8 cellular contexts compared by ENCODE assay signal in the genomic region with DNA sequence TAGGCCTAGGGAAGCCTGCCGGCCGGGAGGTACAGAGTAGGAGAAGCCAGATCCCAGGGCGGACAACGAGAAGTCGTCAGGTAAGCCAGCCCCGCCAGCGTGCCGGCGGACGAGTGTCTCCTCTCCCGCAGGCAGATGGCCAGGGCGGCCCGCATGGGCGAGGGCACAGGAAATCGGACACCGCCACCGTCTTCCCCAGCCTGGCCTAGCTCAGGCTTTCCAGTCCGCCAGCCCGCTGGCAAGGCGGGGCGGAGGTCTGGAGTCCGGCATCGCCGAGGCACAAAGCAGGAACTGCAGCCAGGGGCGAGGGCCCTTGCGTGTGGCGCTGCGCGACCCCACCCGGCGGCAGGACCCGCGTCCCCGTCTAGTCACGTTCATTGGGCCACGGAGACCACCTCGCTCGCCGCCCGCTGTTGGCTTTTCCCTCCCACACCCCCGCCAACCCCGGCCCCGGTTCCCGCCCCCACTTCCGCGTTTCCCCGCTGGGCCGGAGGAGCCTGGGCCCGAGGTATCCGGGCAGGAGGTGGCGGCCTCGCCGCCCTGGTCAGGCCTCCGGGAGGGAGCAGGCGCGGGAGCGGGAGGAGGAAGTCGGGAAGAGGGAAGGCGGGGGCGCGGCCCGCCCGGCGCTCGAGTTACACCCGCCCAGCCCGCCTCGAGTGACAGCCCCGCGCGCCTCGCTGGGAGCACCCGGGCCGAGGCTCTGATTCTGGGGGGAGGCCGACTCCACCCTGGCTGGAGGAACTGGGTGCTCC. TPM values are rescaled to one million over a fixed set of nuclear protein-coding genes. Genes with fewer than 3 reads are reported as not detected.
DNase-seq lines count a peak whose midpoint lies in the region; ATAC-seq and TF ChIP-seq lines count a peak whose summit lies in the region.

Gene GPD2 (plus strand): TSS at position 655 of the 752 bp plus-strand sequence. CDS start 39,727 bp downstream, outside the sequence.

- H3K79me2 ChIP-seq in mammary epithelial cell (ENCODE audit: insufficient read depth, low read length) (peaks cover 37% of the 10 kb centered on the region), smooth muscle cell (ENCODE audit: low read depth) (peaks cover 27% of the 10 kb centered on the region)

- no peaks in the 10 kb centered on the region for H3F3A ChIP-seq in smooth muscle cell (ENCODE audit: low read depth)

- WGBS in mammary epithelial cell (ENCODE audit: low coverage, missing lambda C conversion rate): 0% methylated on average over 9 of the region's 75 CpGs
- 1% methylated on average over 43 of the region's 75 CpGs for WGBS in smooth muscle cell (ENCODE audit: low lambda C conversion rate)

- H3K9me3 ChIP-seq in mammary epithelial cell (replicated peaks; ENCODE audit: insufficient read depth, low read length) (peaks cover 3% of the 10 kb centered on the region), smooth muscle cell (replicated peaks; ENCODE audit: low read depth) (no peaks in the 10 kb centered on the region)

- CTCF ChIA-PET in mammary epithelial cell (lab: Charles Lee; ENCODE audit: low non-redundant PET): no interaction called here

- H3K36me3 ChIP-seq in mammary epithelial cell (ENCODE audit: insufficient read depth, low read length) (no peaks in the 10 kb centered on the region), smooth muscle cell (ENCODE audit: low read depth) (no peaks in the 10 kb centered on the region)

- H4K20me1 ChIP-seq in mammary epithelial cell (ENCODE audit: insufficient read depth, low read length) (no peaks in the 10 kb centered on the region), smooth muscle cell (ENCODE audit: low read depth) (no peaks in the 10 kb centered on the region)

- peaks cover 39% of the 10 kb centered on the region for H3K4me1 ChIP-seq in mammary epithelial cell (ENCODE audit: insufficient read depth, low read length)
- H3K4me1 ChIP-seq in smooth muscle cell (ENCODE audit: low read depth): peaks cover 27% of the 10 kb centered on the region

- dilution Hi-C loops in mammary epithelial cell (cut with HindIII; ENCODE audit: low sequenced_read_pairs): loop anchor here (25.0 kb wide), 1 partner anchor 801 kb away; no protein-coding TSS in a partner anchor

- peak; percentile 66 to 83 for DNase-seq in NCI-H2081 (lab: John Stamatoyannopoulos, UW)
- DNase-seq in NCI-H2081 treated with DMSO at 0.1 percent for 48 hours (lab: John Stamatoyannopoulos, UW): no peak
- peak; percentile 85 for DNase-seq in NCI-H2029 (lab: John Stamatoyannopoulos, UW)
- peak; percentile 61 for DNase-seq in mammary epithelial cell
- peak; percentile 89 for DNase-seq in iPS-NIHi7 (ENCODE audit: extremely low spot score)
- peak; percentile 67 for DNase-seq in smooth muscle cell (lab: John Stamatoyannopoulos, UW; ENCODE audit: unreplicated experiment)

- peak within 1 kb of the TSS; percentile 90 for H3K27ac ChIP-seq in mammary epithelial cell (ENCODE audit: insufficient read depth, low read depth, low read length)
- H3K27ac ChIP-seq in smooth muscle cell (ENCODE audit: low read depth): peak within 1 kb of the TSS; percentile 93

- H3K9ac ChIP-seq in mammary epithelial cell (ENCODE audit: insufficient read depth, low read length) (peak within 1 kb of the TSS; percentile 94), smooth muscle cell (ENCODE audit: low read depth) (peak within 1 kb of the TSS; percentile 90)

- ATAC-seq in HG02840 (IDR thresholded peaks at IDR 0.05; ENCODE audit: low FRiP score, unreplicated experiment): peak; percentile 56

- intact Hi-C loops in mammary epithelial cell (cut with micrococcal nuclease): loop anchor here (5.0 kb wide), 2 partner anchors 41 to 151 kb away; no protein-coding TSS in a partner anchor

- TF ChIP-seq CTCF in WI38 (IDR thresholded peaks at IDR 0.05; ENCODE audit: low read depth, low read length): no peak
- no peak for TF ChIP-seq CTCF in mammary epithelial cell (conservative IDR thresholded peaks at IDR 0.05 in 1 of 2, IDR thresholded peaks at IDR 0.05 in 1 of 2; ENCODE audit: extremely low read depth in 1 of 2, insufficient read depth in 1 of 2, low read depth in 1 of 2, low read length in 2 of 2)
- no peak for TF ChIP-seq CTCF in smooth muscle cell (IDR thresholded peaks at IDR 0.05; ENCODE audit: borderline replicate concordance, insufficient read depth, poor library complexity, severe bottlenecking)

- H3K4me3 ChIP-seq in WI38 (ENCODE audit: low read depth, low read length) (peak within 1 kb of the TSS; percentile 65), mammary epithelial cell (replicated peaks in 1 of 3; ENCODE audit: insufficient read depth in 1 of 3, low read depth in 2 of 3, low read length in 3 of 3) (peak within 1 kb of the TSS; percentile 63 to 85 (median 65)), smooth muscle cell (peak within 1 kb of the TSS; percentile 76)

- BruUV-seq in mammary epithelial cell (replicated peaks; lab: Mats Ljungman, UMichigan): TSS peak; percentile 31

- peak within 1 kb of the TSS; percentile 93 for H2AFZ ChIP-seq in mammary epithelial cell (ENCODE audit: low read depth, low read length)
- peak within 1 kb of the TSS; percentile 84 for H2AFZ ChIP-seq in smooth muscle cell (ENCODE audit: low read depth)

- in situ Hi-C loops in mammary epithelial cell (cut with MboI; ENCODE audit: low sequenced_read_pairs in 2 of 2): loop anchor here in 1 of 2 donors (25.0 kb wide), 1 partner anchor 99 kb away; the partner anchor contains the start of gene NR4A2

- peak within 1 kb of the TSS; percentile 100 for H3K4me2 ChIP-seq in mammary epithelial cell (ENCODE audit: insufficient read depth, low read depth, low read length)
- peak within 1 kb of the TSS; percentile 93 for H3K4me2 ChIP-seq in smooth muscle cell

- H3K27me3 ChIP-seq in mammary epithelial cell (ENCODE audit: insufficient read depth, low read length) (no peaks in the 10 kb centered on the region), smooth muscle cell (ENCODE audit: low read depth) (no peaks in the 10 kb centered on the region)

RNA-seq across cellular contexts. Expression of gene GPD2, which starts in this region (rescaled TPM):
- 10 to 100 TPM; 30.0 to 39.3 TPM for total RNA-seq in mammary epithelial cell
- 17.2 TPM for polyA plus RNA-seq in mammary epithelial cell
- polyA minus RNA-seq in mammary epithelial cell: 58.2 TPM
- 25.8 and 26.2 TPM in 2 replicates for total RNA-seq in smooth muscle cell
- polyA plus RNA-seq in smooth muscle cell: 3.4 and 5.6 TPM in 2 replicates
